1 cellular context compared by ENCODE assay signal in the genomic region with DNA sequence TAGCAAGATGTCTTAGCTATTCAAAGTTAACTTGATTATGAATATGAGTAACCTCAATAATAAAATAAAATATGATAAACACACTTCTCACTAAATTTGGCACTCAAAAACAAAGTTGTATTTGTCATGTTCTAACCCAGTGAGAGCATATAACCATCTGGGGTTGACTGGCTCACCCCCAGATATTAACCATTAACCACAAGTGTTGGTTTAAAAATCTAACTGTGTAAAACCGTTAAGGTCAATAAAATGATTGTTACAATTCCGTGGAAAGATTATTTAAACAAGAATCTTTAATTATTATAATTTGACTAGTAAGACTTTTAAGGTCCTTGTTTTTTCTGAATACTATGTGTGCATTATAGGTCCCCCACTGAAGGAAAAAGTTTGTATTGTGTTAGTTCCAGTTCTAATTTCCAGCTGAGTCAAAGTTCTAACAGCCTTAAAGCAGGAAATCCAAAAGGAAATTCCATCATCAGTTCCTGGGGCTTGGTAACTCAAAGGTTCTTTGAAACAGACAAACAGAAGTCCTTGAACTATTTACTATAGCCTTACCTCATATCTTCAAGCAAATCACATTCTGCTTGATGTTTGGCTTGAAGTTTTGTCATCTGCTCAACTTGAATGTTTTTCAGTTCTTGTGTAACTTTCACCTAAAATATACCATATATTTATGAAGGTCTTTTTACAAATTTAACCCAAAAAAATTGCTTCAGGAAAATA.
TF ChIP-seq lines count a peak whose summit lies in the region.

No MANE protein-coding gene starts in this region.

TF ChIP-seq in HepG2, 621 proteins besides CTCF, POLR2A, EP300 and RAD21 (continued from another document):
- TF ChIP-seq ZNF496 (CRISPR knock-in tag; IDR thresholded peaks at IDR 0.05; ENCODE audit: insufficient replicate concordance) (no peak), ZNF460 (CRISPR knock-in tag; IDR thresholded peaks at IDR 0.05; ENCODE audit: borderline replicate concordance) (no peak), ETV5 (CRISPR knock-in tag; IDR thresholded peaks at IDR 0.05; ENCODE audit: borderline replicate concordance) (peak; percentile 47; the same call in 1 of the 2 replicates), FOXA1 (IDR thresholded peaks at IDR 0.05) (no peak), FOXA1 (CRISPR knock-in tag; IDR thresholded peaks at IDR 0.05) (0 out of 2 replicates have a peak, but pooled peaks have one; percentile 16), JUN (CRISPR knock-in tag; IDR thresholded peaks at IDR 0.05) (no peak), ZNF333 (CRISPR knock-in tag; IDR thresholded peaks at IDR 0.05; ENCODE audit: borderline replicate concordance) (no peak), HNRNPL (IDR thresholded peaks at IDR 0.05; ENCODE audit: low read depth, low read length) (0 out of 2 replicates have a peak, but pooled peaks have one; percentile 7), HNF4G (IDR thresholded peaks at IDR 0.05; ENCODE audit: borderline replicate concordance, low read depth, low read length) (peak; percentile 34; the same call in 1 of the 2 replicates), HNF4G (CRISPR knock-in tag; IDR thresholded peaks at IDR 0.05; ENCODE audit: borderline replicate concordance, low read depth) (no peak), NFKB2 (CRISPR knock-in tag; IDR thresholded peaks at IDR 0.05; ENCODE audit: borderline replicate concordance) (no peak), TAF15 (IDR thresholded peaks at IDR 0.05; ENCODE audit: low read depth, low read length, poor library complexity, severe bottlenecking) (no peak), ZNF382 (CRISPR knock-in tag; IDR thresholded peaks at IDR 0.05; ENCODE audit: borderline replicate concordance) (no peak), HOXA7 (CRISPR knock-in tag; IDR thresholded peaks at IDR 0.05) (no peak), NCOA2 (CRISPR knock-in tag; IDR thresholded peaks at IDR 0.05) (peak; percentile 74; the same call in 1 of the 2 replicates), SOX5 (CRISPR knock-in tag; IDR thresholded peaks at IDR 0.05; ENCODE audit: borderline replicate concordance) (peak; percentile 13; the same call in 1 of the 2 replicates), FOXP1 (IDR thresholded peaks at IDR 0.05) (no peak), FOXP1 (CRISPR knock-in tag; IDR thresholded peaks at IDR 0.05) (peak; percentile 26; the same call in 1 of the 2 replicates), HNF4A (CRISPR knock-in tag; IDR thresholded peaks at IDR 0.05) (0 out of 2 replicates have a peak, but pooled peaks have one; percentile 6), TCF7 (IDR thresholded peaks at IDR 0.05; ENCODE audit: low read depth) (peak; percentile 66), FOXC1 (CRISPR knock-in tag; IDR thresholded peaks at IDR 0.05; ENCODE audit: borderline replicate concordance) (no peak), HOMEZ (CRISPR knock-in tag; IDR thresholded peaks at IDR 0.05; ENCODE audit: low read depth) (0 out of 2 replicates have a peak, but pooled peaks have one; percentile 10), GATAD2A (CRISPR knock-in tag; IDR thresholded peaks at IDR 0.05) (peak; percentile 75), CREM (IDR thresholded peaks at IDR 0.05) (peak; percentile 59; the same call in 1 of the 2 replicates), CREM (CRISPR knock-in tag; IDR thresholded peaks at IDR 0.05) (no peak), PPARG (CRISPR knock-in tag; conservative IDR thresholded peaks at IDR 0.05) (peak; percentile 64; the same call in 1 of the 2 replicates), ATF7-NPFF (CRISPR knock-in tag; IDR thresholded peaks at IDR 0.05; ENCODE audit: low read depth) (no peak), ZNF510 (CRISPR knock-in tag; IDR thresholded peaks at IDR 0.05; ENCODE audit: low read depth) (no peak), SAP130 (CRISPR knock-in tag; IDR thresholded peaks at IDR 0.05; ENCODE audit: low read depth) (peak; percentile 67), TEAD3 (CRISPR knock-in tag; optimal IDR thresholded peaks at IDR 0.05; ENCODE audit: borderline replicate concordance) (peak; percentile 30), FOXA3 (CRISPR knock-in tag; IDR thresholded peaks at IDR 0.05) (peak; percentile 50), HDAC2 (CRISPR knock-in tag; IDR thresholded peaks at IDR 0.05) (peak; percentile 31), SOX13 (IDR thresholded peaks at IDR 0.05) (no peak), SOX13 (CRISPR knock-in tag; conservative IDR thresholded peaks at IDR 0.05 in 1 of 2, IDR thresholded peaks at IDR 0.05 in 1 of 2) (peak in 1 of 2 experiments; percentile 41; a peak in 1 of 4 replicates), CEBPG (CRISPR knock-in tag; IDR thresholded peaks at IDR 0.05) (peak; percentile 54; the same call in 1 of the 2 replicates), DPF2 (CRISPR knock-in tag; IDR thresholded peaks at IDR 0.05; ENCODE audit: borderline replicate concordance, low read depth) (no peak), ZNF788 (CRISPR knock-in tag; IDR thresholded peaks at IDR 0.05; ENCODE audit: borderline replicate concordance) (no peak), ZNF160 (CRISPR knock-in tag; IDR thresholded peaks at IDR 0.05) (no peak), NR2F6 (IDR thresholded peaks at IDR 0.05) (peak; percentile 32; the same call in 1 of the 2 replicates), NR2F6 (CRISPR knock-in tag; IDR thresholded peaks at IDR 0.05) (no peak), PRMT3 (CRISPR knock-in tag; IDR thresholded peaks at IDR 0.05; ENCODE audit: borderline replicate concordance, low read depth) (no peak)
